10 cellular contexts compared by ENCODE assay signal in the genomic region with DNA sequence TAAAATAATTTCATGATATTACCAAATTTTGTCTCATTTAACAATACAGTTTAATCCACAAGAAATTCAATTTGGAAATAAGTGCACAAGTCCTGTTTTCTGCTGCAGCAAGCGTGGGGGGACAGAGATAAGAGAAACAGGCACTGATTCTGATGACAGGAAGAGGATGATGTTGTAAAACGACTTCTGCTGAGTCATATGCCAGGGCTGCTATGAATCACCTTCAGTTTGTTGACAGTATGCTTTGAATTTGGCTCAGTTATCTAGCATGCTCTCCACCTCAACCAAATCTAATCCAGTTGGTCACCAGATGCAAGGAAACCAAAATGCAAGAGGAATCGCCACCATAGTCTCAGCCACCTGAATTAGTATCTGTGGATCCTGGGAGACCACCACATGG.
DNase-seq lines count a peak whose midpoint lies in the region; ATAC-seq, FAIRE-seq and TF ChIP-seq lines count a peak whose summit lies in the region.
"Had no signal": no experiment of that assay in that cellular context is flagged by ENCODE, and none has a peak within 500 bp of the region (broad histone marks: within the 10 kb centered on the region; RNA-seq: fewer than 3 reads in every experiment).

No MANE protein-coding gene starts in this region.

- H2BK5ac ChIP-seq in H1 (ENCODE audit: low read depth, low read length), result no peak overlapping the region

- 80% methylated on average over 3 of the region's 3 CpGs; no CpG with 5 or more reads in 1 of the 2 experiments for WGBS in H1 (ENCODE audit: extremely low coverage in 1 of 2, insufficient coverage in 1 of 2, insufficient read length in 1 of 2, insufficient replicate concordance in 2 of 2, low coverage in 1 of 2, low lambda C conversion rate in 2 of 2, missing lambda C conversion rate in 1 of 2), 2 experiments
- WGBS in pancreas, 2 donors, result 44 to 45% methylated on average over 3 of the region's 3 CpGs

- H2BK12ac ChIP-seq in H1 (ENCODE audit: low read depth, low read length), result no peak overlapping the region

- H3K27ac ChIP-seq in H1 (ENCODE audit: low read depth, low read length) (no peak overlapping the region), pancreas (no peak overlapping the region), vagina (no peak overlapping the region)

- no peak overlapping the region for H2BK20ac ChIP-seq in H1 (ENCODE audit: low read length)

- peak in 3 of 4 donors; percentile 66 to 74 (median 69) for ATAC-seq in pancreas
- ATAC-seq in GM19455 (IDR thresholded peaks at IDR 0.05; ENCODE audit: unreplicated experiment), result no peak

- H3K36me3 ChIP-seq in H1 (ENCODE audit: control insufficient read depth in 2 of 4, insufficient read depth in 4 of 4, low read length in 3 of 4) (no peaks in the 10 kb centered on the region), pancreas (no peaks in the 10 kb centered on the region), vagina (no peaks in the 10 kb centered on the region)

- peaks cover 0 to 3% (median 1%) of the 10 kb centered on the region in 4 experiments; a peak in 1 of 7 replicates for H3K4me1 ChIP-seq in H1 (replicated peaks in 1 of 4; ENCODE audit: control insufficient read depth in 3 of 4, insufficient read depth in 4 of 4, low read length in 3 of 4)
- no peaks in the 10 kb centered on the region for H3K4me1 ChIP-seq in pancreas
- H3K4me1 ChIP-seq in vagina, result no peaks in the 10 kb centered on the region

- no peak overlapping the region for H3K4me2 ChIP-seq in H1 (ENCODE audit: insufficient read depth in 1 of 2, low read depth in 2 of 2, low read length in 2 of 2)

- no peak overlapping the region for H2BK15ac ChIP-seq in H1 (ENCODE audit: low read length)

- POLR2A ChIA-PET in H1 (lab: Charles Lee; ENCODE audit: partially characterized antibody), result no interaction called here

- H3K4ac ChIP-seq in H1 (replicated peaks; ENCODE audit: insufficient read length, low read depth, low read length), result no peak overlapping the region

- CTCF ChIA-PET in H1 (lab: Charles Lee; ENCODE audit: partially characterized antibody), result no interaction called here

- TF ChIP-seq EP300 in H1 (IDR thresholded peaks at IDR 0.05; ENCODE audit: borderline replicate concordance in 1 of 2, low read depth in 2 of 2, low read length in 2 of 2), result no peak

- H4K20me1 ChIP-seq in H1 (replicated peaks in 1 of 2; ENCODE audit: control insufficient read depth in 1 of 2, insufficient read depth in 2 of 2, low read length in 2 of 2), result no peaks in the 10 kb centered on the region

- no peak overlapping the region for H4K8ac ChIP-seq in H1 (ENCODE audit: extremely low read depth, insufficient read depth, low read length)

- no peak for TF ChIP-seq CTCF in GM12865 (IDR thresholded peaks at IDR 0.05; ENCODE audit: insufficient read depth, low read depth, low read length, missing control alignments)
- no peak for TF ChIP-seq CTCF in NB4 (IDR thresholded peaks at IDR 0.05; ENCODE audit: low read depth, low read length)
- no peak for TF ChIP-seq CTCF in H1 (IDR thresholded peaks at IDR 0.05; ENCODE audit: control extremely low read depth in 1 of 3, insufficient read depth in 1 of 3, low read depth in 1 of 3, low read length in 3 of 3)
- TF ChIP-seq CTCF in pancreas (IDR thresholded peaks at IDR 0.05), result no peak
- TF ChIP-seq CTCF in vagina (IDR thresholded peaks at IDR 0.05), result no peak

- H3K9ac ChIP-seq in H1 (replicated peaks in 1 of 4; ENCODE audit: extremely low read depth in 1 of 4, low read depth in 3 of 4, low read length in 3 of 4), result no peak overlapping the region

- H3K4me3 ChIP-seq in GM12865 (ENCODE audit: low read depth, low read length) (no peak overlapping the region), NB4 (ENCODE audit: low read depth, low read length) (no peak overlapping the region), H1 (ENCODE audit: extremely low read depth in 1 of 4, insufficient read depth in 2 of 4, low read depth in 3 of 4, low read length in 4 of 4) (no peak overlapping the region), pancreas (no peak overlapping the region), vagina (no peak overlapping the region)

- FAIRE-seq in H1 (lab: Jason Lieb, UNC) (no peak), pancreas (lab: Jason Lieb, UNC) (no peak)
- FAIRE-seq: endometrium had no signal

- peak overlapping the region; percentile 96; the same call in 1 of the 2 replicates for H2AFZ ChIP-seq in H1 (ENCODE audit: low read length)

- H3K79me1 ChIP-seq in H1 (ENCODE audit: low read depth, low read length), result no peaks in the 10 kb centered on the region

- H4K91ac ChIP-seq in H1 (replicated peaks; ENCODE audit: insufficient read length, low read length), result no peak overlapping the region

- H3K9me3 ChIP-seq in H1 (ENCODE audit: insufficient read depth in 2 of 2, low read depth in 1 of 2, low read length in 1 of 2) (no peaks in the 10 kb centered on the region), pancreas (no peaks in the 10 kb centered on the region), vagina (no peaks in the 10 kb centered on the region)

- DNase-seq in GM12865 (ENCODE audit: low read depth) (peak; percentile 8), NB4 (ENCODE audit: low read depth) (peak; percentile 70), H1 (ENCODE audit: low read depth in 1 of 2, low spot score in 2 of 2) (no peak), pancreas (no peak), NCI-H1694 treated with DMSO at 0.1 percent for 48 hours (lab: John Stamatoyannopoulos, UW) (no peak), vagina (ENCODE audit: extremely low spot score in 2 of 2) (no peak), iPS-NIHi11 (ENCODE audit: low spot score) (no peak)
- DNase-seq: NCI-H1105 had no signal

- no peak for TF ChIP-seq POLR2A in NB4 (IDR thresholded peaks at IDR 0.05; ENCODE audit: extremely low read depth, insufficient read length)
- TF ChIP-seq POLR2A in H1 (IDR thresholded peaks at IDR 0.05; ENCODE audit: control extremely low read depth in 1 of 2, low read depth in 2 of 2, low read length in 2 of 2), result no peak
- TF ChIP-seq POLR2A in vagina (IDR thresholded peaks at IDR 0.05), result no peak

- intact Hi-C loops in pancreas (cut with DNase I) (no loop called here), vagina (cut with DNase I) (no loop called here)

- TF ChIP-seq RAD21 in H1 (IDR thresholded peaks at IDR 0.05 in 1 of 2, conservative IDR thresholded peaks at IDR 0.05 in 1 of 2; ENCODE audit: low read depth in 2 of 2, low read length in 2 of 2), result no peak

- H2AK5ac ChIP-seq in H1 (ENCODE audit: low read depth, low read length), result no peak overlapping the region

- H3K18ac ChIP-seq in H1 (ENCODE audit: extremely low read depth, low read length), result no peak overlapping the region

- no peak overlapping the region for H3K14ac ChIP-seq in H1 (ENCODE audit: insufficient read length)

- H3K27me3 ChIP-seq in H1 (replicated peaks in 1 of 4; ENCODE audit: control insufficient read depth in 3 of 4, extremely low read depth in 1 of 4, insufficient read depth in 3 of 4, low read length in 3 of 4) (no peaks in the 10 kb centered on the region), pancreas (no peaks in the 10 kb centered on the region), vagina (no peaks in the 10 kb centered on the region)

- no peak overlapping the region for H4K5ac ChIP-seq in H1 (ENCODE audit: insufficient read length, low read depth, low read length)

- H3K79me2 ChIP-seq in H1 (ENCODE audit: control insufficient read depth in 1 of 2, insufficient read depth in 2 of 2, low read length in 2 of 2), result no peaks in the 10 kb centered on the region

- no peaks in the 10 kb centered on the region for H3K23me2 ChIP-seq in H1 (ENCODE audit: low read depth, low read length)

- H2BK120ac ChIP-seq in H1 (replicated peaks; ENCODE audit: low read depth, low read length), result no peak overlapping the region

- H3K23ac ChIP-seq in H1 (ENCODE audit: insufficient read length), result no peak overlapping the region

- no peak overlapping the region for H3K56ac ChIP-seq in H1 (replicated peaks; ENCODE audit: insufficient read length, low read depth, low read length)

TF ChIP-seq in H1, 55 proteins besides CTCF, POLR2A, EP300 and RAD21:
- TF ChIP-seq MAFK (IDR thresholded peaks at IDR 0.05; ENCODE audit: low read depth, low read length) (peak; percentile 75), CHD1 (IDR thresholded peaks at IDR 0.05; ENCODE audit: low read depth, low read length) (no peak), BACH1 (IDR thresholded peaks at IDR 0.05; ENCODE audit: low read length) (peak; percentile 89), YY1 (IDR thresholded peaks at IDR 0.05; ENCODE audit: low read depth, low read length) (no peak)
- TF ChIP-seq, protein P1, sequence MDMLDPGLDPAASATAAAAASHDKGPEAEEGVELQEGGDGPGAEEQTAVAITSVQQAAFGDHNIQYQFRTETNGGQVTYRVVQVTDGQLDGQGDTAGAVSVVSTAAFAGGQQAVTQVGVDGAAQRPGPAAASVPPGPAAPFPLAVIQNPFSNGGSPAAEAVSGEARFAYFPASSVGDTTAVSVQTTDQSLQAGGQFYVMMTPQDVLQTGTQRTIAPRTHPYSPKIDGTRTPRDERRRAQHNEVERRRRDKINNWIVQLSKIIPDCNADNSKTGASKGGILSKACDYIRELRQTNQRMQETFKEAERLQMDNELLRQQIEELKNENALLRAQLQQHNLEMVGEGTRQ (IDR thresholded peaks at IDR 0.05; ENCODE audit: low read length), result no peak

Comparison
In these comparisons a context has a peak if more than half of its experiments do, and no peak if none do; other contexts are left out.
1. DNase-seq: peak in GM12865 (single experiment) and NB4 (single experiment); none in H1 (0 of 2), pancreas (0 of 6), NCI-H1694 treated with DMSO at 0.1 percent for 48 hours (single experiment), vagina (0 of 2) and iPS-NIHi11 (single experiment).